20 cellular contexts compared by ENCODE assay signal in the genomic region with DNA sequence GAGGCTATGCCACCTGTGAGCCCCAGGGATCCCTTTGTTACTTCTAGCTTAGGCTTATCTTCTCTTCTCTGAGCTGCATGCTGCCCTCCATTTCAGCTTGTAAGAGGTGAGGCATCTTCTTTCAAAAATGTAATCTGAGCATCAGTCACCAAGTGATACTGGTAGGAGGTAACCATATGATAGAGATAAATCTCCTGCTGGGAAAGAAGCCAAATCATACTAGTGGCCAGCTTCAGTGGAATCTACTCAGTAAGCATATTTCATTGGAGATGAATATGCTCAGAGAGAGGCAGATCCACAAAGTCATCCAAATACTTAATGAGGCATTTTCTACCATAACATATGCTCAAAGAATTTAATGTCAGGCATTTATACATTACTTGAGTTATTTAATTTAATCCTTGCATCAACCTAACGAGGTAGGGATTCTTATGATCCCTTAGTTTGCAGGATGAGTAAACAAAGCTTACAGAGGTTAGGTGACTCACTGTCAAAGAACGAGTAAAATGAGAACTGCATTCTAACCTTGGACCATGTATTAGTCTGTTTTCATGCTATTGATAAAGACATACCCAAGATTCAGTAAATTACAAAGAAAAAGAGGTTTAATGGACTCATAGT. TPM values are rescaled to one million over a fixed set of nuclear protein-coding genes. Genes with fewer than 3 reads are reported as not detected.
DNase-seq lines count a peak whose midpoint lies in the region; ATAC-seq and TF ChIP-seq lines count a peak whose summit lies in the region.
"Had no signal": no experiment of that assay in that cellular context is flagged by ENCODE, and none has a peak within 500 bp of the region (broad histone marks: within the 10 kb centered on the region; RNA-seq: fewer than 3 reads in every experiment).

No MANE protein-coding gene starts in this region.

- no peaks in the 10 kb centered on the region for H3K9me2 ChIP-seq in PC-9 (ENCODE audit: insufficient read depth)

- H3K4me3 ChIP-seq in PC-9 (no peak overlapping the region), mammary epithelial cell (replicated peaks in 1 of 3; ENCODE audit: insufficient read depth in 1 of 3, low read depth in 2 of 3, low read length in 3 of 3) (no peak overlapping the region), osteoblast (ENCODE audit: insufficient read depth, low read length) (no peak overlapping the region), adrenal gland (no peak overlapping the region), WERI-Rb-1 (ENCODE audit: low read depth, low read length) (no peak overlapping the region)
- H3K4me3 ChIP-seq: heart left ventricle, psoas muscle, upper lobe of left lung had no signal

- no peak for TF ChIP-seq CTCF in PC-9 (conservative IDR thresholded peaks at IDR 0.05)
- TF ChIP-seq CTCF in mammary epithelial cell (conservative IDR thresholded peaks at IDR 0.05 in 1 of 2, IDR thresholded peaks at IDR 0.05 in 1 of 2; ENCODE audit: extremely low read depth in 1 of 2, insufficient read depth in 1 of 2, low read depth in 1 of 2, low read length in 2 of 2), result no peak
- no peak for TF ChIP-seq CTCF in osteoblast (IDR thresholded peaks at IDR 0.05; ENCODE audit: extremely low read depth, low read depth, low read length)
- no peak for TF ChIP-seq CTCF in adrenal gland (IDR thresholded peaks at IDR 0.05)
- TF ChIP-seq CTCF in WERI-Rb-1 (IDR thresholded peaks at IDR 0.05; ENCODE audit: low read depth, low read length), result no peak

- peaks cover 6% of the 10 kb centered on the region; the same call in 1 of the 2 replicates for H3F3A ChIP-seq in PC-9 (ENCODE audit: insufficient read depth, low read depth)

- intact Hi-C loops in PC-9 (cut with micrococcal nuclease; ENCODE audit: unreplicated experiment) (no loop called here), mammary epithelial cell (cut with micrococcal nuclease) (no loop called here), adrenal gland (cut with DNase I) (no loop called here)

- no peaks in the 10 kb centered on the region for H4K20me1 ChIP-seq in PC-9 (ENCODE audit: insufficient read depth)
- no peaks in the 10 kb centered on the region for H4K20me1 ChIP-seq in mammary epithelial cell (ENCODE audit: insufficient read depth, low read length)
- H4K20me1 ChIP-seq in osteoblast (ENCODE audit: insufficient read depth, low read length), result no peaks in the 10 kb centered on the region

- H3K4me1 ChIP-seq in PC-9 (replicated peaks; ENCODE audit: insufficient read depth) (peaks cover 9% of the 10 kb centered on the region; the same call in 1 of the 2 replicates), mammary epithelial cell (ENCODE audit: insufficient read depth, low read length) (peaks cover 11% of the 10 kb centered on the region), osteoblast (ENCODE audit: insufficient read depth, low read length) (no peaks in the 10 kb centered on the region), adrenal gland (replicated peaks in 1 of 2) (no peaks in the 10 kb centered on the region)
- H3K4me1 ChIP-seq: heart left ventricle, psoas muscle, upper lobe of left lung had no signal

- H3K36me3 ChIP-seq in PC-9 (ENCODE audit: low read depth), result no peaks in the 10 kb centered on the region
- H3K36me3 ChIP-seq in mammary epithelial cell (ENCODE audit: insufficient read depth, low read length), result no peaks in the 10 kb centered on the region
- H3K36me3 ChIP-seq in osteoblast (ENCODE audit: insufficient read depth, low read length), result no peaks in the 10 kb centered on the region
- H3K36me3 ChIP-seq in adrenal gland (replicated peaks in 1 of 2), result no peaks in the 10 kb centered on the region
- H3K36me3 ChIP-seq in WERI-Rb-1, result no peaks in the 10 kb centered on the region
- H3K36me3 ChIP-seq: heart left ventricle, upper lobe of left lung had no signal

- ATAC-seq in HG03571 (IDR thresholded peaks at IDR 0.05; ENCODE audit: unreplicated experiment), result no peak
- ATAC-seq: activated CD8-positive, alpha-beta T cell treated with anti-CD3 and anti-CD28 coated beads for 36 hours; activated T-cell treated with anti-CD3 and anti-CD28 coated beads, Interleukin-2, amount 50 U/mL, for 72 hours; heart left ventricle; psoas muscle had no signal

- in situ Hi-C loops in mammary epithelial cell (cut with MboI; ENCODE audit: low sequenced_read_pairs in 2 of 2), result no loop called here

- dilution Hi-C loops in mammary epithelial cell (cut with HindIII; ENCODE audit: low sequenced_read_pairs), result no loop called here

- H3K4me2 ChIP-seq in PC-9, result peak overlapping the region; percentile 26; the same call in 1 of the 2 replicates
- H3K4me2 ChIP-seq in mammary epithelial cell (ENCODE audit: insufficient read depth, low read depth, low read length), result no peak overlapping the region
- H3K4me2 ChIP-seq in osteoblast (ENCODE audit: insufficient read depth, low read length), result no peak overlapping the region

- TF ChIP-seq POLR2A in adrenal gland (IDR thresholded peaks at IDR 0.05), result no peak

- H2AFZ ChIP-seq in PC-9, result no peak overlapping the region
- H2AFZ ChIP-seq in mammary epithelial cell (ENCODE audit: low read depth, low read length), result no peak overlapping the region
- no peak overlapping the region for H2AFZ ChIP-seq in osteoblast (ENCODE audit: low read length)

- 23% methylated on average over 2 of the region's 2 CpGs for WGBS in mammary epithelial cell (ENCODE audit: low coverage, missing lambda C conversion rate)
- 33 to 44% (median 35%) methylated on average over 2 of the region's 2 CpGs for WGBS in adrenal gland, 4 donors

- DNase-seq in DMS53 (lab: John Stamatoyannopoulos, UW), result peak; percentile 28
- no peak for DNase-seq in DMS53 treated with DMSO at 0.1 percent for 48 hours (lab: John Stamatoyannopoulos, UW; ENCODE audit: unreplicated experiment)
- peak; percentile 1 to 61 for DNase-seq in PC-9
- peak; percentile 57 for DNase-seq in mammary epithelial cell
- peak; percentile 58 for DNase-seq in osteoblast (ENCODE audit: insufficient read length, low spot score, missing footprints)
- DNase-seq in adrenal gland, result no peak
- DNase-seq in WERI-Rb-1, result no peak
- DNase-seq: activated CD8-positive, alpha-beta T cell treated with anti-CD3 and anti-CD28 coated beads for 36 hours; activated naive CD8-positive, alpha-beta T cell treated with anti-CD3 and anti-CD28 coated beads, Interleukin-2, amount 10 ng/mL, durations not matched to agents 7 days and 5 days; activated T-cell treated with anti-CD3 and anti-CD28 coated beads, Interleukin-2, amount 50 U/mL, for 72 hours; DMS79 treated with DMSO at 0.1 percent for 48 hours; heart left ventricle; Karpas-422; OCI-M1; psoas muscle; stimulated activated naive CD4-positive, alpha-beta T cell treated with Interleukin-2 at 50 U/mL for 16 hours had no signal

- H3K9me3 ChIP-seq in PC-9 (ENCODE audit: insufficient read depth, low read depth) (no peaks in the 10 kb centered on the region), mammary epithelial cell (replicated peaks; ENCODE audit: insufficient read depth, low read length) (no peaks in the 10 kb centered on the region), osteoblast (ENCODE audit: low read depth, low read length) (no peaks in the 10 kb centered on the region), adrenal gland (replicated peaks in 1 of 3) (no peaks in the 10 kb centered on the region), WERI-Rb-1 (ENCODE audit: severe bottlenecking) (no peaks in the 10 kb centered on the region)
- H3K9me3 ChIP-seq: heart left ventricle, psoas muscle, upper lobe of left lung had no signal

- H3K27me3 ChIP-seq in PC-9 (ENCODE audit: insufficient read depth, low read depth) (no peaks in the 10 kb centered on the region), mammary epithelial cell (ENCODE audit: insufficient read depth, low read length) (no peaks in the 10 kb centered on the region), osteoblast (ENCODE audit: insufficient read depth, low read length) (no peaks in the 10 kb centered on the region), adrenal gland (no peaks in the 10 kb centered on the region), WERI-Rb-1 (ENCODE audit: insufficient read depth, low read depth, severe bottlenecking) (peaks cover 4% of the 10 kb centered on the region)
- H3K27me3 ChIP-seq: heart left ventricle, upper lobe of left lung had no signal

- BruUV-seq in PC-9 (replicated peaks; lab: Mats Ljungman, UMichigan), result no TSS peak
- BruUV-seq in mammary epithelial cell (replicated peaks; lab: Mats Ljungman, UMichigan), result no TSS peak

- H3K79me2 ChIP-seq in PC-9 (ENCODE audit: low read depth) (no peaks in the 10 kb centered on the region), mammary epithelial cell (ENCODE audit: insufficient read depth, low read length) (no peaks in the 10 kb centered on the region), osteoblast (ENCODE audit: insufficient read depth, low read length) (no peaks in the 10 kb centered on the region)

- POLR2A ChIA-PET in PC-9 (lab: Charles Lee; ENCODE audit: unreplicated experiment), result no interaction called here

- H3K9ac ChIP-seq in mammary epithelial cell (ENCODE audit: insufficient read depth, low read length), result no peak overlapping the region

- H3K27ac ChIP-seq in PC-9, result no peak overlapping the region
- no peak overlapping the region for H3K27ac ChIP-seq in mammary epithelial cell (ENCODE audit: insufficient read depth, low read depth, low read length)
- no peak overlapping the region for H3K27ac ChIP-seq in osteoblast (ENCODE audit: low read depth, low read length)
- H3K27ac ChIP-seq in adrenal gland, result no peak overlapping the region
- no peak overlapping the region for H3K27ac ChIP-seq in WERI-Rb-1
- H3K27ac ChIP-seq: 22Rv1, heart left ventricle, psoas muscle, upper lobe of left lung had no signal

- CTCF ChIA-PET in PC-9 (lab: Charles Lee) (no interaction called here), mammary epithelial cell (lab: Charles Lee; ENCODE audit: low non-redundant PET) (no interaction called here)

RNA-seq across cellular contexts. Expression of a gene that starts 50.9 kb away (rescaled TPM):
- total RNA-seq in PC-9 (2021) (0.70 and 1.1 TPM in 2 replicates), mammary epithelial cell (under 1 TPM; 0.50 to 0.61 TPM), osteoblast (4.3 and 5.3 TPM in 2 replicates), adrenal gland (under 1 TPM in 6 of 8 donors, not detected in 2; under 0.01 to 0.31 (median 0.17) TPM)
- polyA plus RNA-seq in mammary epithelial cell (0.36 TPM), adrenal gland (under 1 TPM in 2 of 3 donors, not detected in 1; 0.03 to 0.07 TPM)
- 0.26 TPM for polyA minus RNA-seq in mammary epithelial cell
- total RNA-seq: activated CD8-positive, alpha-beta T cell treated with anti-CD3 and anti-CD28 coated beads for 36 hours; activated naive CD8-positive, alpha-beta T cell treated with anti-CD3 and anti-CD28 coated beads, Interleukin-2, amount 10 ng/mL, durations not matched to agents 7 days and 5 days; activated T-cell treated with anti-CD3 and anti-CD28 coated beads, Interleukin-2, amount 50 U/mL, for 72 hours had no signal
- polyA plus RNA-seq: CD14-positive monocyte had no signal

Comparison
In these comparisons a context has a peak if more than half of its experiments do, and no peak if none do; other contexts are left out.
1. DNase-seq: peak in DMS53 (single experiment), PC-9 (2 of 2), mammary epithelial cell (single experiment) and osteoblast (single experiment); none in DMS53 treated with DMSO at 0.1 percent for 48 hours (single experiment), adrenal gland (0 of 7) and WERI-Rb-1 (single experiment).